16 cellular contexts compared by ENCODE assay signal in the genomic region with DNA sequence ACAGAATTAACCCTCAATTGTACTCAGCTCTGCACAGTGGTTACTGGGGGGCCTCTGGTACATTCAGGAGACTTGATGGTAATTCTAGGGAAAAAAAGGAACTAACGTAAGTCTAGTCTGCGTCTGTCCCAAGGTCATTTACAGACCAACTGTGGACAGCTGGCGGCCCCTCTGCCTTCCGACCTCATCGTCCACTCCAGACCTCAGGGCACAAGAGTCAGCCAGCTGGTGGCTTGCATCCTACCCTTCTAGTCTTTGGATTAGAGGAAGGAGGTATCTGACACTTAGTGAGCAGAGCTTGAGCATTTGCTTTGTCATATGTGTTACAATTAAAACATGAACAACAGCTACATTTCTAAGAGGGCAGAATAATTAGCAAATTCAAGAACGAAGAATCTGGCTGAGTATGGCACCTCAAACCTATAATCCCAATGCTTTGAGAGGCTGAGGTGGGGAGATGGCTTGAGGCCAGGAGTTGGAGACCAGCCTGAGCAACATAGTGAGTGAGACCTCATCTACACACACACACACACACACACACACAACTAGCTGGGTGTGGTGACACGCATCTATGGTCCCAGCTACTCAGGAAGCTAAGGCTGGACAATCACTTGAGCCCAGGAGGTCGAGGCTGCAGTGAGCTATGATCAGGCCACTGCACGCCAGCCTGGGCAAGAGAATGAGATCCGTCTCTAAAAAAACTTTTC. TPM values are rescaled to one million over a fixed set of nuclear protein-coding genes. Genes with fewer than 3 reads are reported as not detected.
A peak's percentile ranks its signal among the peaks of the same experiment; 100 is the strongest.
DNase-seq lines count a peak whose midpoint lies in the region; ATAC-seq and TF ChIP-seq lines count a peak whose summit lies in the region.
"Had no signal": no experiment of that assay in that cellular context is flagged by ENCODE, and none has a peak within 500 bp of the region (broad histone marks: within the 10 kb centered on the region; RNA-seq: fewer than 3 reads in every experiment).

No MANE protein-coding gene starts in this region.

- H3K27me3 ChIP-seq in SK-N-SH (ENCODE audit: insufficient read depth) (no peaks in the 10 kb centered on the region), lung (ENCODE audit: control insufficient read depth, insufficient read depth) (no peaks in the 10 kb centered on the region), subcutaneous abdominal adipose tissue (ENCODE audit: control insufficient read depth in 5 of 5, insufficient read depth in 4 of 5, low read length in 5 of 5) (no peaks in the 10 kb centered on the region)

- H3K4me1 Mint-ChIP-seq in activated T-helper 17 cell treated with anti-CD3 and anti-CD28 coated beads, Interleukin-2, amount 50 U/mL, for 72 hours = peaks cover 21% of the 10 kb centered on the region

- CTCF ChIA-PET in SK-N-SH (lab: Yijun Ruan, JAX) = interaction anchor here (1.5 to 3.8 kb wide), 3 partner anchors 17 to 156 kb away, joined by 7 to 19 read pairs (median 8); no protein-coding TSS in a partner anchor

- no peaks in the 10 kb centered on the region for H3K27me3 Mint-ChIP-seq in activated T-helper 17 cell treated with anti-CD3 and anti-CD28 coated beads, Interleukin-2, amount 50 U/mL, for 72 hours

- no peak overlapping the region for H3K9ac ChIP-seq in SK-N-SH
- H3K9ac ChIP-seq in subcutaneous abdominal adipose tissue (ENCODE audit: low read length in 5 of 5) = no peak overlapping the region

- H3K79me2 ChIP-seq in SK-N-SH (ENCODE audit: insufficient read depth) = peaks cover 99% of the 10 kb centered on the region

- no peaks in the 10 kb centered on the region for H3K9me3 Mint-ChIP-seq in activated T-helper 17 cell treated with anti-CD3 and anti-CD28 coated beads, Interleukin-2, amount 50 U/mL, for 72 hours
- H3K9me3 Mint-ChIP-seq: T-helper 1 cell treated with Interleukin-12 subunit alpha and Interleukin-12 subunit beta and Interleukin-4 antibody, amounts not matched to agents 30 μg/mL and 1 μg/mL, for 36 hours had no signal

- no peak for TF ChIP-seq EP300 in SK-N-SH (IDR thresholded peaks at IDR 0.05; ENCODE audit: borderline replicate concordance in 1 of 2, low read depth in 1 of 2, low read length in 1 of 2)

- H3K4me1 ChIP-seq in SK-N-SH (ENCODE audit: control insufficient read depth in 1 of 2, insufficient read depth in 2 of 2, low read depth in 1 of 2, low read length in 1 of 2) (peaks cover 30 to 40% of the 10 kb centered on the region in 2 experiments), lung (ENCODE audit: control insufficient read depth in 2 of 2, insufficient read depth in 2 of 2, low read length in 2 of 2) (peaks cover 22 to 23% of the 10 kb centered on the region in 2 donors), subcutaneous abdominal adipose tissue (ENCODE audit: control insufficient read depth in 5 of 5, insufficient read depth in 5 of 5, low read length in 5 of 5) (peaks cover 13 to 72% (median 49%) of the 10 kb centered on the region in 5 donors)

- H3F3A ChIP-seq in SK-N-SH (replicated peaks; ENCODE audit: insufficient read depth) = peaks cover 27% of the 10 kb centered on the region

- peaks cover 26 to 75% of the 10 kb centered on the region in 2 experiments for H3K36me3 ChIP-seq in SK-N-SH (replicated peaks in 1 of 2; ENCODE audit: control insufficient read depth in 1 of 2, insufficient read depth in 2 of 2, low read length in 1 of 2)
- H3K36me3 ChIP-seq in lung (ENCODE audit: control insufficient read depth in 2 of 2, insufficient read depth in 2 of 2, low read length in 2 of 2) = peaks cover 11 to 34% of the 10 kb centered on the region in 2 donors
- peaks cover 2 to 53% (median 45%) of the 10 kb centered on the region in 5 donors for H3K36me3 ChIP-seq in subcutaneous abdominal adipose tissue (ENCODE audit: control insufficient read depth in 5 of 5, insufficient read depth in 5 of 5, low read length in 5 of 5)

- POLR2A ChIA-PET in SK-N-SH (lab: Yijun Ruan, JAX) = interaction anchor here (0.7 kb wide), 1 partner anchor 279 kb away, joined by 5 read pairs; no protein-coding TSS in a partner anchor

- no peak overlapping the region for H3K4me3 Mint-ChIP-seq in activated T-helper 17 cell treated with anti-CD3 and anti-CD28 coated beads, Interleukin-2, amount 50 U/mL, for 72 hours
- H3K4me3 Mint-ChIP-seq: T-helper 1 cell treated with Interleukin-12 subunit alpha and Interleukin-12 subunit beta and Interleukin-4 antibody, amounts not matched to agents 30 μg/mL and 1 μg/mL, for 36 hours had no signal

- no peak overlapping the region for H3K4me2 ChIP-seq in SK-N-SH

- H3K4me3 ChIP-seq in SK-N-SH (ENCODE audit: low read depth in 2 of 2, low read length in 1 of 2) = no peak overlapping the region
- no peak overlapping the region for H3K4me3 ChIP-seq in lung
- no peak overlapping the region for H3K4me3 ChIP-seq in subcutaneous abdominal adipose tissue (ENCODE audit: low read depth in 1 of 5, low read length in 5 of 5)

- peak overlapping the region; percentile 46 for H3K27ac Mint-ChIP-seq in activated T-helper 17 cell treated with anti-CD3 and anti-CD28 coated beads, Interleukin-2, amount 50 U/mL, for 72 hours

- H3K9me3 ChIP-seq in SK-N-SH (no peaks in the 10 kb centered on the region), lung (ENCODE audit: control insufficient read depth in 2 of 2, insufficient read depth in 1 of 2, low read length in 1 of 2) (no peaks in the 10 kb centered on the region), subcutaneous abdominal adipose tissue (ENCODE audit: control insufficient read depth in 5 of 5, low read length in 5 of 5) (no peaks in the 10 kb centered on the region)

- peaks cover 89% of the 10 kb centered on the region for H3K36me3 Mint-ChIP-seq in activated T-helper 17 cell treated with anti-CD3 and anti-CD28 coated beads, Interleukin-2, amount 50 U/mL, for 72 hours (ENCODE audit: low read depth)

- H3K27ac ChIP-seq in SK-N-SH (ENCODE audit: low read depth in 2 of 2, low read length in 1 of 2) (peak overlapping the region in 1 of 2 experiments; percentile 61; a peak in 2 of 4 replicates), lung (ENCODE audit: low read depth in 1 of 2, low read length in 1 of 2) (peak overlapping the region; percentile 24 to 43), subcutaneous abdominal adipose tissue (ENCODE audit: low read depth, low read length) (peak overlapping the region; percentile 50)

- WGBS in SK-N-SH (ENCODE audit: low lambda C conversion rate) = 97% methylated on average over 8 of the region's 10 CpGs
- 63 to 70% methylated on average over 10 of the region's 10 CpGs for WGBS in lung, 2 donors

- no peak for TF ChIP-seq RAD21 in SK-N-SH (IDR thresholded peaks at IDR 0.05; ENCODE audit: low read length)

- H2AFZ ChIP-seq in SK-N-SH (ENCODE audit: low read depth) = no peak overlapping the region

- TF ChIP-seq CTCF in SK-N-SH (IDR thresholded peaks at IDR 0.05) (no peak), lung (IDR thresholded peaks at IDR 0.05; ENCODE audit: control extremely low read depth, extremely low read depth) (no peak)

- peak; percentile 38 for DNase-seq in SK-N-SH
- no peak for DNase-seq in lung (ENCODE audit: low spot score)
- DNase-seq in NCI-H2029 (lab: John Stamatoyannopoulos, UW) = no peak
- DNase-seq in GM19238 (ENCODE audit: insufficient read length, low spot score) = no peak
- DNase-seq: H7, head of caudate nucleus, NCI-H1694 had no signal

- no peaks in the 10 kb centered on the region for H4K20me1 ChIP-seq in SK-N-SH (ENCODE audit: insufficient read depth)

- ATAC-seq in SK-N-SH treated with all-trans-retinoic acid at 6 μM for 48 hours (no peak), lung (ENCODE audit: insufficient read depth, low FRiP score) (peak; percentile 5), HG02938 (IDR thresholded peaks at IDR 0.05; ENCODE audit: unreplicated experiment) (no peak)
- ATAC-seq in activated T-helper 17 cell treated with anti-CD3 and anti-CD28 coated beads, Interleukin-2, amount 50 U/mL, for 72 hours (replicated peaks) = no peak
- ATAC-seq: HepG2 had no signal

- H3K9me2 ChIP-seq in SK-N-SH = no peaks in the 10 kb centered on the region

TF ChIP-seq in SK-N-SH, 30 proteins besides CTCF, POLR2A, EP300 and RAD21 (continues in another document):
- TF ChIP-seq SIN3A (IDR thresholded peaks at IDR 0.05; ENCODE audit: borderline replicate concordance, low read depth, low read length) = no peak
- TF ChIP-seq, protein P1, sequence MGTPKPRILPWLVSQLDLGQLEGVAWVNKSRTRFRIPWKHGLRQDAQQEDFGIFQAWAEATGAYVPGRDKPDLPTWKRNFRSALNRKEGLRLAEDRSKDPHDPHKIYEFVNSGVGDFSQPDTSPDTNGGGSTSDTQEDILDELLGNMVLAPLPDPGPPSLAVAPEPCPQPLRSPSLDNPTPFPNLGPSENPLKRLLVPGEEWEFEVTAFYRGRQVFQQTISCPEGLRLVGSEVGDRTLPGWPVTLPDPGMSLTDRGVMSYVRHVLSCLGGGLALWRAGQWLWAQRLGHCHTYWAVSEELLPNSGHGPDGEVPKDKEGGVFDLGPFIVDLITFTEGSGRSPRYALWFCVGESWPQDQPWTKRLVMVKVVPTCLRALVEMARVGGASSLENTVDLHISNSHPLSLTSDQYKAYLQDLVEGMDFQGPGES (IDR thresholded peaks at IDR 0.05; ENCODE audit: low read depth, low read length) = no peak
- no peak for TF ChIP-seq MXI1 (IDR thresholded peaks at IDR 0.05; ENCODE audit: low read depth, low read length)

TF ChIP-seq in SK-N-SH treated with all-trans-retinoic acid at 6 μM for 48 hours, 23 proteins besides CTCF, POLR2A, EP300 and RAD21:
- no peak for TF ChIP-seq ZC3H10 (CRISPR knock-in tag; IDR thresholded peaks at IDR 0.05)
- TF ChIP-seq BACH2 (CRISPR knock-in tag; IDR thresholded peaks at IDR 0.05; ENCODE audit: borderline replicate concordance) = no peak
- TF ChIP-seq GLIS3 (CRISPR knock-in tag; IDR thresholded peaks at IDR 0.05) = no peak
- TF ChIP-seq ZNF8 (CRISPR knock-in tag; IDR thresholded peaks at IDR 0.05) = no peak
- no peak for TF ChIP-seq ARNTL (CRISPR knock-in tag; IDR thresholded peaks at IDR 0.05; ENCODE audit: borderline replicate concordance, low read depth)
- no peak for TF ChIP-seq RARB (CRISPR knock-in tag; IDR thresholded peaks at IDR 0.05)
- no peak for TF ChIP-seq ZFP30 (CRISPR knock-in tag; IDR thresholded peaks at IDR 0.05)
- TF ChIP-seq ZNF565 (CRISPR knock-in tag; conservative IDR thresholded peaks at IDR 0.05; ENCODE audit: low read depth) = no peak
TF ChIP-seq in SK-N-SH treated with all-trans-retinoic acid at 6 μM for 48 hours: peak in this region for 0.

RNA-seq across cellular contexts. Expression of a gene that starts 36.5 kb away (rescaled TPM):
- polyA plus RNA-seq in SK-N-SH (2012; rRNA removed) (16.4 and 19.6 TPM in 2 replicates), lung (10 to 100 TPM in 1 of 2 donors, 1 to 10 TPM in 1; 7.2 to 13.4 TPM)
- 12.2 and 14.1 TPM in 2 replicates for polyA plus RNA-seq in SK-N-SH (2012; cell fraction: cytosol; rRNA removed)
- 27.9 and 35.1 TPM in 2 replicates for polyA plus RNA-seq in SK-N-SH (2012; cell fraction: nucleus; rRNA removed)
- 10 to 100 TPM; 60.8 to 95.4 TPM for total RNA-seq in activated T-helper 17 cell treated with anti-CD3 and anti-CD28 coated beads, Interleukin-2, amount 50 U/mL, for 72 hours
- 10 to 100 TPM; 29.0 to 39.5 TPM for total RNA-seq in lung

RNA-seq across cellular contexts. Expression of a gene that starts 59.0 kb away (rescaled TPM):
- not detected in 2 replicates for polyA plus RNA-seq in SK-N-SH (2012; rRNA removed)
- polyA plus RNA-seq in SK-N-SH (2012; cell fraction: cytosol; rRNA removed) = not detected in 2 replicates
- polyA plus RNA-seq in SK-N-SH (2012; cell fraction: nucleus; rRNA removed) = not detected in 2 replicates
- total RNA-seq in activated T-helper 17 cell treated with anti-CD3 and anti-CD28 coated beads, Interleukin-2, amount 50 U/mL, for 72 hours = not detected
- total RNA-seq in lung = not detected
- polyA plus RNA-seq in lung = under 1 TPM in 1 of 2 donors, not detected in 1; 0.08 TPM
- total RNA-seq: activated CD8-positive, alpha-beta memory T cell treated with anti-CD3 and anti-CD28 coated beads for 36 hours; H7; lung microvascular endothelial cell; pulmonary artery endothelial cell had no signal
